In the genomic region with DNA sequence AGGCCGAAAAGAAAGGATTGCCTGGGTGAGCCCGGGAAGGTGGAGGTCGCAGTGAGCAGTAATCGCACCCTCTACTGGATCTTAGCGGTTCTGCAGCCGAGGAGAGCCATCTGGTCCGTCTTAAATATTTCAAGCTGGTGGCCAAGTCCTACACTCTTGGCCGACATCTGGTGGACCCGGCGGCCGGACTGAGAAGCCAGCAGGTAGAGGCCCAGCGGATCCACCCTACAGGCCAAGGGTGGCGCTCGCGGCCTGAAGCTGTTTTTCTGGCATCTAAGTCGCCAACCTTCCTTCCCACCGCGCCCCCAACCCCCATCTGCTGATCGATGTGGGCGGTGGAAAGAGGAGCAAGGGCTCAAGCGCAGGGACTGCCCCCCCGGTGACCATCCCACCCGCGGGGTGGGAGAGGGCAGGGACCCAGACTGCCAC, we compare ENCODE assay signal across 9 cellular contexts. TPM values are rescaled to one million over a fixed set of nuclear protein-coding genes. Genes with fewer than 3 reads are reported as not detected.
DNase-seq lines count a peak whose midpoint lies in the region; TF ChIP-seq lines count a peak whose summit lies in the region.
"Had no signal": no experiment of that assay in that cellular context is flagged by ENCODE, and none has a peak within 500 bp of the region (broad histone marks: within the 10 kb centered on the region; RNA-seq: fewer than 3 reads in every experiment).

No MANE protein-coding gene starts in this region.

- no peaks in the 10 kb centered on the region for H3K4me1 ChIP-seq in Caco-2
- H3K4me1 ChIP-seq: thyroid gland had no signal

- H3K36me3 ChIP-seq in Caco-2 (ENCODE audit: control insufficient read depth, insufficient read depth, low read length) = no peaks in the 10 kb centered on the region
- H3K36me3 ChIP-seq: thyroid gland had no signal

- no peaks in the 10 kb centered on the region for H3K4me1 Mint-ChIP-seq in Caco-2 (ENCODE audit: low read depth, unreplicated experiment)

- intact Hi-C loops in Caco-2 (cut with micrococcal nuclease; ENCODE audit: unreplicated experiment) = no loop called here

- H3K27ac Mint-ChIP-seq in Caco-2 (ENCODE audit: unreplicated experiment) = no peak overlapping the region

- POLR2A ChIA-PET in Caco-2 (lab: Charles Lee) = no interaction called here

- no peaks in the 10 kb centered on the region; the same call in 1 of the 2 replicates for H3K9me3 ChIP-seq in Caco-2
- H3K9me3 ChIP-seq: thyroid gland had no signal

- H3K4me3 Mint-ChIP-seq in Caco-2 (ENCODE audit: unreplicated experiment) = no peak overlapping the region

- no peak for TF ChIP-seq CTCF in Caco-2 (IDR thresholded peaks at IDR 0.05; ENCODE audit: insufficient read depth in 1 of 2, low read depth in 1 of 2, low read length in 1 of 2, severe bottlenecking in 1 of 2, unreplicated experiment in 1 of 2)

- no TSS peak for BruUV-seq in Caco-2 (replicated peaks; lab: Mats Ljungman, UMichigan)

- peak overlapping the region; percentile 49 for H3K4me3 ChIP-seq in skeletal muscle cell (ENCODE audit: low read depth, low read length)
- no peak overlapping the region for H3K4me3 ChIP-seq in Caco-2 (ENCODE audit: low read depth, low read length)
- H3K4me3 ChIP-seq: thyroid gland had no signal

- DNase-seq in NCI-H1694 treated with DMSO at 0.1 percent for 48 hours (lab: John Stamatoyannopoulos, UW) = peak; percentile 2
- no peak for DNase-seq in NCI-H1694 (lab: John Stamatoyannopoulos, UW)
- DNase-seq in NCI-H82 (lab: John Stamatoyannopoulos, UW) = peak; percentile 80
- peak; percentile 23 for DNase-seq in fibroblast of the conjunctiva (ENCODE audit: low read depth)
- no peak for DNase-seq in skeletal muscle cell (ENCODE audit: low read depth)
- DNase-seq in Caco-2 = no peak
- DNase-seq in stimulated activated naive CD4-positive, alpha-beta T cell treated with Interleukin-2 at 50 U/mL for 16 hours (lab: John Stamatoyannopoulos, UW) = no peak
- no peak for DNase-seq in HCEC 1CT

- H3K36me3 Mint-ChIP-seq in Caco-2 (ENCODE audit: insufficient read depth, unreplicated experiment) = no peaks in the 10 kb centered on the region

- CTCF ChIA-PET in Caco-2 (lab: Charles Lee) = no interaction called here

- H3K9me3 Mint-ChIP-seq in Caco-2 (ENCODE audit: unreplicated experiment) = peaks cover 42% of the 10 kb centered on the region

- H3K27me3 ChIP-seq in Caco-2 (replicated peaks; ENCODE audit: control insufficient read depth, insufficient read depth, low read length) = no peaks in the 10 kb centered on the region
- H3K27me3 ChIP-seq: thyroid gland had no signal

- H3K27me3 Mint-ChIP-seq in Caco-2 (ENCODE audit: insufficient read depth, unreplicated experiment) = no peaks in the 10 kb centered on the region

RNA-seq across cellular contexts. Expression of a gene that starts 46.5 kb away (rescaled TPM):
- not detected in 2 replicates for total RNA-seq in Caco-2 (2022)

Comparison
In these comparisons a context has a peak if more than half of its experiments do, and no peak if none do; other contexts are left out.
1. DNase-seq: peak in NCI-H1694 treated with DMSO at 0.1 percent for 48 hours (single experiment), NCI-H82 (single experiment) and fibroblast of the conjunctiva (single experiment); none in NCI-H1694 (single experiment), skeletal muscle cell (single experiment), Caco-2 (0 of 2), stimulated activated naive CD4-positive, alpha-beta T cell treated with Interleukin-2 at 50 U/mL for 16 hours (single experiment) and HCEC 1CT (single experiment).